10 cellular contexts compared by ENCODE assay signal in genomic region chr9:123955637-123956036, GRCh38. TPM values are rescaled to one million over a fixed set of nuclear protein-coding genes. Genes with fewer than 3 reads are reported as not detected.
DNase-seq lines count a peak whose midpoint lies in the region; ATAC-seq and TF ChIP-seq lines count a peak whose summit lies in the region.
"Had no signal": no experiment of that assay in that cellular context is flagged by ENCODE, and none has a peak within 500 bp of the region (broad histone marks: within the 10 kb centered on the region; RNA-seq: fewer than 3 reads in every experiment).

No MANE protein-coding gene starts in this region.

- H3K4me3 ChIP-seq in GM12865 (ENCODE audit: low read depth, low read length) (no peak overlapping the region), HCT116 (replicated peaks in 1 of 2; ENCODE audit: low read depth in 1 of 2, low read length in 2 of 2) (no peak overlapping the region), OCI-LY3 (ENCODE audit: low read length) (no peak overlapping the region)
- no peak overlapping the region for H3K4me3 ChIP-seq in CD8-positive, alpha-beta memory T cell (ENCODE audit: low read length)
- H3K4me3 ChIP-seq: BLaER1, GM23248 had no signal

- H4K20me1 ChIP-seq in HCT116 (ENCODE audit: insufficient read depth) (no peaks in the 10 kb centered on the region), OCI-LY3 (ENCODE audit: insufficient read depth, low read length) (no peaks in the 10 kb centered on the region)
- H4K20me1 ChIP-seq: BLaER1 had no signal

- H3K4me1 ChIP-seq in HCT116 (ENCODE audit: control insufficient read depth in 1 of 2, insufficient read depth in 2 of 2, low read length in 2 of 2), result no peaks in the 10 kb centered on the region
- H3K4me1 ChIP-seq in OCI-LY3 (ENCODE audit: low read length), result peaks cover 17% of the 10 kb centered on the region
- H3K4me1 ChIP-seq in CD8-positive, alpha-beta memory T cell (ENCODE audit: insufficient read depth, low read length), result no peaks in the 10 kb centered on the region

- H3K9me3 ChIP-seq in HCT116 (ENCODE audit: control insufficient read depth in 1 of 2, insufficient read depth in 1 of 2, low read depth in 1 of 2, low read length in 2 of 2) (no peaks in the 10 kb centered on the region), OCI-LY3 (ENCODE audit: insufficient read depth, low read length) (0 out of 2 replicates have a peak, but pooled peaks cover 4% of the 10 kb centered on the region)
- no peaks in the 10 kb centered on the region for H3K9me3 ChIP-seq in CD8-positive, alpha-beta memory T cell (ENCODE audit: low read length)
- H3K9me3 ChIP-seq: BLaER1 had no signal

- no peaks in the 10 kb centered on the region for H3K36me3 Mint-ChIP-seq in CD8-positive, alpha-beta memory T cell

- POLR2A ChIA-PET in HCT116 (lab: Charles Lee), result no interaction called here
- POLR2A ChIA-PET in CD8-positive, alpha-beta memory T cell (lab: Charles Lee), result no interaction called here

- peak; percentile 25 for DNase-seq in GM12865 (ENCODE audit: low read depth)
- no peak for DNase-seq in HCT116 (ENCODE audit: low read depth, low spot score)
- DNase-seq in CD8-positive, alpha-beta memory T cell, result no peak
- DNase-seq in DMS 273 (lab: John Stamatoyannopoulos, UW; ENCODE audit: unreplicated experiment), result no peak
- DNase-seq: DMS79 had no signal

- H3K9me2 ChIP-seq in HCT116 (ENCODE audit: insufficient read depth), result no peaks in the 10 kb centered on the region

- peak; percentile 42; the same call in 1 of the 2 replicates for ATAC-seq in HCT116
- ATAC-seq in HG02970 (IDR thresholded peaks at IDR 0.05; ENCODE audit: low FRiP score, unreplicated experiment), result no peak

- CTCF ChIA-PET in HCT116 (lab: Charles Lee), result no interaction called here
- CTCF ChIA-PET in CD8-positive, alpha-beta memory T cell (lab: Charles Lee), result interaction anchor here (1.7 kb wide), 1 partner anchor 12 kb away, joined by 5 read pairs; no protein-coding TSS in a partner anchor

- TF ChIP-seq RAD21 in HCT116 (IDR thresholded peaks at IDR 0.05; ENCODE audit: low read depth), result no peak

- H3K27ac ChIP-seq in HCT116 (ENCODE audit: low read depth, low read length) (no peak overlapping the region), OCI-LY3 (ENCODE audit: low read length) (no peak overlapping the region)
- H3K27ac ChIP-seq in CD8-positive, alpha-beta memory T cell (ENCODE audit: low read depth, low read length), result no peak overlapping the region
- H3K27ac ChIP-seq: BLaER1, GM23248 had no signal

- H3K27me3 ChIP-seq in HCT116 (ENCODE audit: insufficient read depth, low read length) (no peaks in the 10 kb centered on the region), OCI-LY3 (ENCODE audit: low read depth, low read length) (peaks cover 44% of the 10 kb centered on the region)
- H3K27me3 ChIP-seq in CD8-positive, alpha-beta memory T cell (ENCODE audit: insufficient read depth, low read length, poor library complexity, severe bottlenecking), result no peaks in the 10 kb centered on the region
- H3K27me3 ChIP-seq: BLaER1 had no signal

- no peak overlapping the region for H3K27ac Mint-ChIP-seq in CD8-positive, alpha-beta memory T cell

- intact Hi-C loops in HCT116 (cut with micrococcal nuclease), result no loop called here

- H3K36me3 ChIP-seq in HCT116 (ENCODE audit: control insufficient read depth in 1 of 2, insufficient read depth in 2 of 2, low read length in 2 of 2) (no peaks in the 10 kb centered on the region), OCI-LY3 (replicated peaks; ENCODE audit: low read depth, low read length) (no peaks in the 10 kb centered on the region)
- H3K36me3 ChIP-seq in CD8-positive, alpha-beta memory T cell (ENCODE audit: insufficient read depth, low read length), result no peaks in the 10 kb centered on the region
- H3K36me3 ChIP-seq: BLaER1 had no signal

- H3K4me1 Mint-ChIP-seq in CD8-positive, alpha-beta memory T cell, result no peaks in the 10 kb centered on the region

- no TSS peak for BruUV-seq in HCT116 (replicated peaks; lab: Mats Ljungman, UMichigan)

- no peak for TF ChIP-seq POLR2A in HCT116 (IDR thresholded peaks at IDR 0.05; ENCODE audit: borderline replicate concordance, extremely low read depth, insufficient read depth, insufficient read length)

- H3K79me2 ChIP-seq in HCT116 (ENCODE audit: insufficient read depth, low read length), result no peaks in the 10 kb centered on the region
- H3K79me2 ChIP-seq in OCI-LY3 (ENCODE audit: low read length), result no peaks in the 10 kb centered on the region

- no peak overlapping the region for H3K4me2 ChIP-seq in HCT116 (ENCODE audit: low read length)
- no peak overlapping the region for H3K4me2 ChIP-seq in OCI-LY3 (ENCODE audit: low read length)
- H3K4me2 ChIP-seq: BLaER1 had no signal

- H2AFZ ChIP-seq in HCT116 (ENCODE audit: low read depth, low read length, poor library complexity, severe bottlenecking), result no peak overlapping the region
- no peak overlapping the region for H2AFZ ChIP-seq in OCI-LY3 (ENCODE audit: low read depth, low read length)
- H2AFZ ChIP-seq: GM23248 had no signal

- H3K4me3 Mint-ChIP-seq in CD8-positive, alpha-beta memory T cell, result no peak overlapping the region

- peaks cover 10 to 32% of the 10 kb centered on the region in 2 donors for H3K27me3 Mint-ChIP-seq in CD8-positive, alpha-beta memory T cell

- RAD21 ChIA-PET in HCT116 (lab: Charles Lee; ENCODE audit: low non-redundant PET in 1 of 2, low total read pairs in 2 of 2, uncharacterized antibody in 2 of 2, unreplicated experiment in 2 of 2), result no interaction called here

- TF ChIP-seq CTCF in GM12865 (IDR thresholded peaks at IDR 0.05; ENCODE audit: insufficient read depth, low read depth, low read length, missing control alignments) (peak; percentile 8), HCT116 (IDR thresholded peaks at IDR 0.05 in 2 of 3, conservative IDR thresholded peaks at IDR 0.05 in 1 of 3; ENCODE audit: borderline replicate concordance in 1 of 3, insufficient read depth in 1 of 3, low read depth in 2 of 3, low read length in 2 of 3) (no peak), OCI-LY3 (IDR thresholded peaks at IDR 0.05; ENCODE audit: low read depth, low read length) (peak; percentile 38)

- H3K9ac ChIP-seq in HCT116 (ENCODE audit: low read length) (no peak overlapping the region), OCI-LY3 (ENCODE audit: low read length) (no peak overlapping the region)
- H3K9ac ChIP-seq: BLaER1, GM23248 had no signal

- no peaks in the 10 kb centered on the region for H3K9me3 Mint-ChIP-seq in CD8-positive, alpha-beta memory T cell

TF ChIP-seq in HCT116, 20 proteins besides CTCF, POLR2A, EP300 and RAD21 (continues in another document):
- no peak for TF ChIP-seq REST (IDR thresholded peaks at IDR 0.05; ENCODE audit: low read depth)
- TF ChIP-seq EGR1 (IDR thresholded peaks at IDR 0.05; ENCODE audit: low read depth), result no peak
- TF ChIP-seq ZNF274 (IDR thresholded peaks at IDR 0.05; ENCODE audit: low read depth, low read length), result no peak
- no peak for TF ChIP-seq SRF (IDR thresholded peaks at IDR 0.05; ENCODE audit: low read depth)
- no peak for TF ChIP-seq SIN3A (IDR thresholded peaks at IDR 0.05; ENCODE audit: low read depth)
- no peak for TF ChIP-seq FOSL1 (IDR thresholded peaks at IDR 0.05; ENCODE audit: low read depth)
- TF ChIP-seq TCF7L2 (IDR thresholded peaks at IDR 0.05; ENCODE audit: borderline replicate concordance, extremely low read depth, insufficient read depth, insufficient read length), result no peak
- TF ChIP-seq MAX (IDR thresholded peaks at IDR 0.05), result no peak

RNA-seq across cellular contexts. Expression of gene DENND1A, which starts 25.7 kb away (rescaled TPM):
- total RNA-seq in HCT116 (2021; ENCODE audit: unreplicated experiment), result 33.0 TPM
- polyA plus RNA-seq in HCT116 (2012), result 29.3 and 36.2 TPM in 2 replicates
- 10 to 100 TPM; 15.0 to 15.1 TPM for total RNA-seq in CD8-positive, alpha-beta memory T cell
- 7.2 TPM for polyA plus RNA-seq in CD8-positive, alpha-beta memory T cell

RNA-seq across cellular contexts. Expression of gene LHX2, which starts 55.9 kb away (rescaled TPM):
- total RNA-seq in HCT116 (2021; ENCODE audit: unreplicated experiment), result 10.2 TPM
- 7.7 and 9.7 TPM in 2 replicates for polyA plus RNA-seq in HCT116 (2012)
- total RNA-seq in CD8-positive, alpha-beta memory T cell, result not detected
- not detected for polyA plus RNA-seq in CD8-positive, alpha-beta memory T cell
- total RNA-seq: GM23248, HT1080 had no signal
- polyA plus RNA-seq: GM23248 had no signal

Comparison
In these comparisons a context has a peak if more than half of its experiments do, and no peak if none do; other contexts are left out.
1. CTCF ChIP-seq: peak in GM12865 (single experiment) and OCI-LY3 (single experiment); none in HCT116 (0 of 3).
2. RNA of gene LHX2, which starts 55.9 kb away (total RNA-seq): 10.2 TPM in HCT116 (single experiment); not detected in CD8-positive, alpha-beta memory T cell; every median in the first group is over 10 times any median in the second.